In genomic region chr15:51382787-51383186, GRCh38 we compare ENCODE assay signal across 8 cellular contexts. TPM values are rescaled to one million over a fixed set of nuclear protein-coding genes. Genes with fewer than 3 reads are reported as not detected.
A peak's percentile ranks its signal among the peaks of the same experiment; 100 is the strongest.
DNase-seq lines count a peak whose midpoint lies in the region; ATAC-seq and TF ChIP-seq lines count a peak whose summit lies in the region.

No MANE protein-coding gene starts in this region.

- peak; percentile 35; the same call in 1 of the 2 replicates for TF ChIP-seq RAD21 in HCT116 (IDR thresholded peaks at IDR 0.05; ENCODE audit: low read depth)

- no TSS peak for BruUV-seq in HCT116 (replicated peaks; lab: Mats Ljungman, UMichigan)

- DNase-seq in COLO829 (ENCODE audit: low spot score) (peak; percentile 22), HCT116 (ENCODE audit: low read depth, low spot score) (peak; percentile 16), RKO (ENCODE audit: low spot score) (peak; percentile 59), foreskin keratinocyte (peak in 1 of 2 donors; percentile 27), type B pancreatic cell (ENCODE audit: extremely low spot score, unreplicated experiment) (no peak), 8988T (no peak)
- DNase-seq in naive thymus-derived CD4-positive, alpha-beta T cell, result no peak

- H3K9ac ChIP-seq in HCT116 (ENCODE audit: low read length), result no peak overlapping the region

- no peak overlapping the region for H3K4me3 ChIP-seq in HCT116 (replicated peaks in 1 of 2; ENCODE audit: low read depth in 1 of 2, low read length in 2 of 2)
- no peak overlapping the region for H3K4me3 ChIP-seq in naive thymus-derived CD4-positive, alpha-beta T cell (ENCODE audit: low read length)

- no peak overlapping the region for H3K4me3 Mint-ChIP-seq in type B pancreatic cell
- H3K4me3 Mint-ChIP-seq in naive thymus-derived CD4-positive, alpha-beta T cell, result no peak overlapping the region

- H3K36me3 Mint-ChIP-seq in type B pancreatic cell, result no peaks in the 10 kb centered on the region
- no peaks in the 10 kb centered on the region for H3K36me3 Mint-ChIP-seq in naive thymus-derived CD4-positive, alpha-beta T cell

- H3K27ac ChIP-seq in HCT116 (ENCODE audit: low read depth, low read length) (no peak overlapping the region), foreskin keratinocyte (no peak overlapping the region)
- H3K27ac ChIP-seq in naive thymus-derived CD4-positive, alpha-beta T cell (ENCODE audit: low read depth, low read length), result no peak overlapping the region

- RAD21 ChIA-PET in HCT116 (lab: Charles Lee; ENCODE audit: low non-redundant PET in 1 of 2, low total read pairs in 2 of 2, uncharacterized antibody in 2 of 2, unreplicated experiment in 2 of 2), result interaction anchor here in 1 of 2 experiments (0.7 to 0.9 kb wide), 2 partner anchors 220 to 819 kb away, joined by 3 to 5 read pairs; no protein-coding TSS in a partner anchor

- TF ChIP-seq POLR2A in HCT116 (IDR thresholded peaks at IDR 0.05; ENCODE audit: borderline replicate concordance, extremely low read depth, insufficient read depth, insufficient read length), result no peak

- no peak overlapping the region for H3K27ac Mint-ChIP-seq in type B pancreatic cell
- no peak overlapping the region for H3K27ac Mint-ChIP-seq in naive thymus-derived CD4-positive, alpha-beta T cell

- H3K9me3 Mint-ChIP-seq in type B pancreatic cell, result no peaks in the 10 kb centered on the region
- no peaks in the 10 kb centered on the region for H3K9me3 Mint-ChIP-seq in naive thymus-derived CD4-positive, alpha-beta T cell

- ATAC-seq in HCT116 (peak; percentile 73), foreskin keratinocyte (peak; percentile 49), GM18858 (IDR thresholded peaks at IDR 0.05; ENCODE audit: unreplicated experiment) (no peak)
- ATAC-seq in naive thymus-derived CD4-positive, alpha-beta T cell, result no peak

- CTCF ChIA-PET in HCT116 (lab: Charles Lee), result interaction anchor here (0.6 to 3.0 kb wide), 12 partner anchors 14 to 250 kb away, joined by 3 to 28 read pairs (median 4); no protein-coding TSS in a partner anchor
- CTCF ChIA-PET in naive thymus-derived CD4-positive, alpha-beta T cell (lab: Charles Lee), result no interaction called here

- no peaks in the 10 kb centered on the region for H3K79me2 ChIP-seq in HCT116 (ENCODE audit: insufficient read depth, low read length)

- POLR2A ChIA-PET in HCT116 (lab: Charles Lee), result interaction anchor here (0.6 kb wide), 1 partner anchor 589 kb away, joined by 3 read pairs; the partner anchor contains the start of gene LEO1
- POLR2A ChIA-PET in naive thymus-derived CD4-positive, alpha-beta T cell (lab: Charles Lee), result no interaction called here

- H3K27me3 ChIP-seq in HCT116 (ENCODE audit: insufficient read depth, low read length), result no peaks in the 10 kb centered on the region
- no peaks in the 10 kb centered on the region for H3K27me3 ChIP-seq in foreskin keratinocyte
- H3K27me3 ChIP-seq in naive thymus-derived CD4-positive, alpha-beta T cell (ENCODE audit: control insufficient read depth in 2 of 2, insufficient read depth in 2 of 2, low read length in 2 of 2), result no peaks in the 10 kb centered on the region

- no peaks in the 10 kb centered on the region for H3K9me3 ChIP-seq in HCT116 (ENCODE audit: control insufficient read depth in 1 of 2, insufficient read depth in 1 of 2, low read depth in 1 of 2, low read length in 2 of 2)
- H3K9me3 ChIP-seq in naive thymus-derived CD4-positive, alpha-beta T cell (ENCODE audit: control insufficient read depth in 2 of 3, low read length in 3 of 3), result no peaks in the 10 kb centered on the region

- TF ChIP-seq CTCF in HCT116 (IDR thresholded peaks at IDR 0.05 in 2 of 3, conservative IDR thresholded peaks at IDR 0.05 in 1 of 3; ENCODE audit: borderline replicate concordance in 1 of 3, insufficient read depth in 1 of 3, low read depth in 2 of 3, low read length in 2 of 3) (peak; percentile 26 to 69 (median 59); a peak in 5 of 6 replicates), foreskin keratinocyte (conservative IDR thresholded peaks at IDR 0.05) (peak; percentile 59), type B pancreatic cell (conservative IDR thresholded peaks at IDR 0.05) (peak; percentile 71)

- H3K4me1 ChIP-seq in HCT116 (ENCODE audit: control insufficient read depth in 1 of 2, insufficient read depth in 2 of 2, low read length in 2 of 2) (no peaks in the 10 kb centered on the region), foreskin keratinocyte (no peaks in the 10 kb centered on the region)
- H3K4me1 ChIP-seq in naive thymus-derived CD4-positive, alpha-beta T cell (ENCODE audit: control insufficient read depth in 2 of 2, insufficient read depth in 2 of 2, low read length in 2 of 2), result no peaks in the 10 kb centered on the region

- peaks cover 4% of the 10 kb centered on the region for H3K4me1 Mint-ChIP-seq in type B pancreatic cell (ENCODE audit: unreplicated experiment)
- H3K4me1 Mint-ChIP-seq in naive thymus-derived CD4-positive, alpha-beta T cell, result peaks cover 0 to 5% (median 0%) of the 10 kb centered on the region in 7 donors

- H3K36me3 ChIP-seq in HCT116 (ENCODE audit: control insufficient read depth in 1 of 2, insufficient read depth in 2 of 2, low read length in 2 of 2), result no peaks in the 10 kb centered on the region
- no peaks in the 10 kb centered on the region for H3K36me3 ChIP-seq in naive thymus-derived CD4-positive, alpha-beta T cell (ENCODE audit: control insufficient read depth in 2 of 3, insufficient read depth in 3 of 3, low read length in 3 of 3)

- H3K9me2 ChIP-seq in HCT116 (ENCODE audit: insufficient read depth), result no peaks in the 10 kb centered on the region

- H4K20me1 ChIP-seq in HCT116 (ENCODE audit: insufficient read depth), result no peaks in the 10 kb centered on the region

- intact Hi-C loops in HCT116 (cut with micrococcal nuclease), result loop anchor here (5.0 kb wide), 2 partner anchors 115 to 155 kb away; no protein-coding TSS in a partner anchor
- intact Hi-C loops in naive thymus-derived CD4-positive, alpha-beta T cell (cut with micrococcal nuclease), result loop anchor here in 1 of 2 donors (5.0 kb wide), 1 partner anchor 220 kb away; no protein-coding TSS in a partner anchor

- no peak overlapping the region for H3K4me2 ChIP-seq in HCT116 (ENCODE audit: low read length)

- H2AFZ ChIP-seq in HCT116 (ENCODE audit: low read depth, low read length, poor library complexity, severe bottlenecking), result no peak overlapping the region

- peaks cover 17% of the 10 kb centered on the region for H3K27me3 Mint-ChIP-seq in type B pancreatic cell
- peaks cover 0 to 29% (median 16%) of the 10 kb centered on the region in 5 donors for H3K27me3 Mint-ChIP-seq in naive thymus-derived CD4-positive, alpha-beta T cell

TF ChIP-seq in HCT116, 20 proteins besides CTCF, POLR2A, EP300 and RAD21 (continues in another document):
- no peak for TF ChIP-seq EGR1 (IDR thresholded peaks at IDR 0.05; ENCODE audit: low read depth)
- TF ChIP-seq ZFX (IDR thresholded peaks at IDR 0.05), result no peak
- TF ChIP-seq ZNF274 (IDR thresholded peaks at IDR 0.05; ENCODE audit: low read depth, low read length), result no peak
- no peak for TF ChIP-seq MAX (IDR thresholded peaks at IDR 0.05)
- TF ChIP-seq POLR2AphosphoS5 (IDR thresholded peaks at IDR 0.05; ENCODE audit: low read depth, low read length), result no peak
- no peak for TF ChIP-seq EZH2phosphoT487 (IDR thresholded peaks at IDR 0.05; ENCODE audit: borderline replicate concordance)
- no peak for TF ChIP-seq ATF3 (IDR thresholded peaks at IDR 0.05)
- no peak for TF ChIP-seq ZBTB33 (IDR thresholded peaks at IDR 0.05; ENCODE audit: extremely low read depth, insufficient replicate concordance, low read length)
- TF ChIP-seq YY1 (IDR thresholded peaks at IDR 0.05; ENCODE audit: extremely low read depth, insufficient replicate concordance, low read depth, low read length), result no peak
- TF ChIP-seq ELF1 (IDR thresholded peaks at IDR 0.05; ENCODE audit: borderline replicate concordance, low read depth), result no peak
- TF ChIP-seq JUND (IDR thresholded peaks at IDR 0.05), result no peak
- TF ChIP-seq EZH2 (IDR thresholded peaks at IDR 0.05), result no peak
- no peak for TF ChIP-seq FOSL1 (IDR thresholded peaks at IDR 0.05; ENCODE audit: low read depth)
- TF ChIP-seq SP1 (IDR thresholded peaks at IDR 0.05; ENCODE audit: low read depth), result no peak
- no peak for TF ChIP-seq CBX3 (IDR thresholded peaks at IDR 0.05; ENCODE audit: low read depth)
- no peak for TF ChIP-seq SRF (IDR thresholded peaks at IDR 0.05; ENCODE audit: low read depth)

RNA-seq across cellular contexts. Expression of gene GLDN, which starts 41.3 kb away (rescaled TPM):
- total RNA-seq in HCT116 (2021; ENCODE audit: unreplicated experiment) (3.0 TPM), foreskin keratinocyte (not detected in 2 replicates), type B pancreatic cell (ENCODE audit: low replicate concordance) (0.52 and 0.68 TPM in 2 replicates)
- polyA plus RNA-seq in HCT116 (2012), result 1.6 and 2.0 TPM in 2 replicates
- not detected in 2 replicates for polyA plus RNA-seq in foreskin keratinocyte
- total RNA-seq in naive thymus-derived CD4-positive, alpha-beta T cell, result not detected
- polyA plus RNA-seq in naive thymus-derived CD4-positive, alpha-beta T cell, result not detected

RNA-seq across cellular contexts. Expression of gene CYP19A1, which starts 44.4 kb away (rescaled TPM):
- total RNA-seq in HCT116 (2021; ENCODE audit: unreplicated experiment) (not detected), foreskin keratinocyte (not detected in 2 replicates), type B pancreatic cell (ENCODE audit: low replicate concordance) (0.95 and 1.3 TPM in 2 replicates)
- polyA plus RNA-seq in HCT116 (2012), result 0.30 and 0.35 TPM in 2 replicates
- polyA plus RNA-seq in foreskin keratinocyte, result not detected in 2 replicates
- 1 to 10 TPM in 1 of 5 experiments, under 1 TPM in 1, not detected in 3; 0.48 to 1.4 TPM for total RNA-seq in naive thymus-derived CD4-positive, alpha-beta T cell
- not detected for polyA plus RNA-seq in naive thymus-derived CD4-positive, alpha-beta T cell

Comparison
In these comparisons a context has a peak if more than half of its experiments do, and no peak if none do; other contexts are left out.
1. DNase-seq: peak in COLO829 (single experiment), HCT116 (single experiment) and RKO (single experiment); none in type B pancreatic cell (single experiment), 8988T (single experiment) and naive thymus-derived CD4-positive, alpha-beta T cell (0 of 9).
2. ATAC-seq: peak in HCT116 (single experiment) and foreskin keratinocyte (single experiment); none in GM18858 (single experiment) and naive thymus-derived CD4-positive, alpha-beta T cell (single experiment).
3. Peak in every context shown above with its lines, with median percentiles within 50 percentile points of each other: CTCF ChIP-seq.